ENCODE assay signal across 1 cellular context in the genomic region with DNA sequence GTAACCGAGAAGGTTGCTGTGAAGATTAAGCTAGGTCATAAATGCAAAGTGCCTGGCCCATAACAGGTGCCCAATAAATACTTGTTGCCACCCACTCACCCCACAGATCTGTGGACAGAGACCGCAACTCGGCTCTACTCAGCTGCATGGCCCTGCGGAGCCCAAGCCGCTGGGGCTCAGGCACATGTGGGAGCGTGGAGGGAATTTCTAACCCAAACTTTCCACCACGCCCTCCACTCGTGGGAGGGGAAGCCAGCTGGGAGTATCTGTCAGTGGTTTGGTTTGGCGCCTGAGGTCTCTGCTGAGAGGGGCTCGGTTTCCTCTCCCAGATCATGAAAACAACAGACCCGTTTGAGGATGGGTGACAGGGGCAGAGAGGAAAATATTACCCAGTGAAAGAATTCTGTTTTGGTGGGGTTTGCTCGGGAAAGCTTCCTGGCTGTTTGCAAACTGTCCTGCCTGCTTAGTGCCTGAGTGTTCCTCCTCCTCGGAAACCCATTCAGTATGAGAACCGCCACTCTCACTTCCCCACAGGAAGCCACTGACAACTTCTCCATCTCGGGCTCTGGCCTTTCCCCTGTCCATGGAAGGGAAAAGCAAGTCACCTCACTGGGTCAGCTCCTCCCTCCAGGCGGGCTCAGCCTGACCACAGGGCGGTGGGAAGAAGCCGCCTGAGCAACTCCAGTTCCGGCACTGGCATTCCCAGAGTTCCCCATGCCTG.
TF ChIP-seq lines count a peak whose summit lies in the region.

No MANE protein-coding gene starts in this region.

TF ChIP-seq in GM12878, 131 proteins besides CTCF, POLR2A, EP300 and RAD21 (continued from another document and continues in another):
- TF ChIP-seq, protein P1, sequence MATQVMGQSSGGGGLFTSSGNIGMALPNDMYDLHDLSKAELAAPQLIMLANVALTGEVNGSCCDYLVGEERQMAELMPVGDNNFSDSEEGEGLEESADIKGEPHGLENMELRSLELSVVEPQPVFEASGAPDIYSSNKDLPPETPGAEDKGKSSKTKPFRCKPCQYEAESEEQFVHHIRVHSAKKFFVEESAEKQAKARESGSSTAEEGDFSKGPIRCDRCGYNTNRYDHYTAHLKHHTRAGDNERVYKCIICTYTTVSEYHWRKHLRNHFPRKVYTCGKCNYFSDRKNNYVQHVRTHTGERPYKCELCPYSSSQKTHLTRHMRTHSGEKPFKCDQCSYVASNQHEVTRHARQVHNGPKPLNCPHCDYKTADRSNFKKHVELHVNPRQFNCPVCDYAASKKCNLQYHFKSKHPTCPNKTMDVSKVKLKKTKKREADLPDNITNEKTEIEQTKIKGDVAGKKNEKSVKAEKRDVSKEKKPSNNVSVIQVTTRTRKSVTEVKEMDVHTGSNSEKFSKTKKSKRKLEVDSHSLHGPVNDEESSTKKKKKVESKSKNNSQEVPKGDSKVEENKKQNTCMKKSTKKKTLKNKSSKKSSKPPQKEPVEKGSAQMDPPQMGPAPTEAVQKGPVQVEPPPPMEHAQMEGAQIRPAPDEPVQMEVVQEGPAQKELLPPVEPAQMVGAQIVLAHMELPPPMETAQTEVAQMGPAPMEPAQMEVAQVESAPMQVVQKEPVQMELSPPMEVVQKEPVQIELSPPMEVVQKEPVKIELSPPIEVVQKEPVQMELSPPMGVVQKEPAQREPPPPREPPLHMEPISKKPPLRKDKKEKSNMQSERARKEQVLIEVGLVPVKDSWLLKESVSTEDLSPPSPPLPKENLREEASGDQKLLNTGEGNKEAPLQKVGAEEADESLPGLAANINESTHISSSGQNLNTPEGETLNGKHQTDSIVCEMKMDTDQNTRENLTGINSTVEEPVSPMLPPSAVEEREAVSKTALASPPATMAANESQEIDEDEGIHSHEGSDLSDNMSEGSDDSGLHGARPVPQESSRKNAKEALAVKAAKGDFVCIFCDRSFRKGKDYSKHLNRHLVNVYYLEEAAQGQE (IDR thresholded peaks at IDR 0.05; ENCODE audit: low read depth, low read length) = no peak
- TF ChIP-seq NRF1 (conservative IDR thresholded peaks at IDR 0.05; ENCODE audit: low read depth, low read length) (no peak), TARDBP (IDR thresholded peaks at IDR 0.05; ENCODE audit: borderline replicate concordance) (no peak), ZBED1 (IDR thresholded peaks at IDR 0.05; ENCODE audit: borderline replicate concordance) (0 out of 2 replicates have a peak, but pooled peaks have one; percentile 71), YBX1 (IDR thresholded peaks at IDR 0.05) (no peak), CHD4 (IDR thresholded peaks at IDR 0.05) (no peak), RCOR1 (conservative IDR thresholded peaks at IDR 0.05; ENCODE audit: low read depth, low read length) (0 out of 2 replicates have a peak, but pooled peaks have one; percentile 54), MYC (IDR thresholded peaks at IDR 0.05; ENCODE audit: insufficient read depth, insufficient read length, insufficient replicate concordance, low read length, severe bottlenecking) (no peak), MTA2 (IDR thresholded peaks at IDR 0.05; ENCODE audit: low read depth) (peak; percentile 73), PML (IDR thresholded peaks at IDR 0.05; ENCODE audit: low read length) (no peak), ZNF274 (IDR thresholded peaks at IDR 0.05; ENCODE audit: insufficient read depth, insufficient read length) (no peak), GATAD2B (conservative IDR thresholded peaks at IDR 0.05; ENCODE audit: low read depth) (peak; percentile 84), SMARCA5 (IDR thresholded peaks at IDR 0.05) (no peak), SMC3 (IDR thresholded peaks at IDR 0.05; ENCODE audit: borderline replicate concordance, low read length) (no peak; the same call in 1 of the 2 replicates), DPF2 (IDR thresholded peaks at IDR 0.05) (peak; percentile 79), CEBPB (IDR thresholded peaks at IDR 0.05; ENCODE audit: borderline replicate concordance in 1 of 2, low read depth in 2 of 2, low read length in 2 of 2) (no peak; a peak in 1 of 4 replicates), FOS (IDR thresholded peaks at IDR 0.05; ENCODE audit: borderline replicate concordance, extremely low read depth, insufficient read length) (no peak), ZNF207 (IDR thresholded peaks at IDR 0.05; ENCODE audit: borderline replicate concordance) (no peak), BACH1 (IDR thresholded peaks at IDR 0.05; ENCODE audit: borderline replicate concordance) (peak; percentile 54; the same call in 1 of the 2 replicates), SMAD1 (IDR thresholded peaks at IDR 0.05; ENCODE audit: low read depth, partially characterized antibody) (no peak), TBL1XR1 (IDR thresholded peaks at IDR 0.05; ENCODE audit: low read depth, low read length) (peak; percentile 93), HDGF (IDR thresholded peaks at IDR 0.05) (no peak), SUZ12 (IDR thresholded peaks at IDR 0.05; ENCODE audit: unreplicated experiment) (no peak), STAT3 (IDR thresholded peaks at IDR 0.05; ENCODE audit: low read depth, low read length) (no peak), SP1 (IDR thresholded peaks at IDR 0.05; ENCODE audit: low read depth, low read length) (no peak), POLR2AphosphoS2 (IDR thresholded peaks at IDR 0.05; ENCODE audit: low read depth, low read length) (no peak), SPI1 (IDR thresholded peaks at IDR 0.05; ENCODE audit: borderline replicate concordance, insufficient read depth, low read depth, low read length) (peak; percentile 93)
- TF ChIP-seq, protein P2, sequence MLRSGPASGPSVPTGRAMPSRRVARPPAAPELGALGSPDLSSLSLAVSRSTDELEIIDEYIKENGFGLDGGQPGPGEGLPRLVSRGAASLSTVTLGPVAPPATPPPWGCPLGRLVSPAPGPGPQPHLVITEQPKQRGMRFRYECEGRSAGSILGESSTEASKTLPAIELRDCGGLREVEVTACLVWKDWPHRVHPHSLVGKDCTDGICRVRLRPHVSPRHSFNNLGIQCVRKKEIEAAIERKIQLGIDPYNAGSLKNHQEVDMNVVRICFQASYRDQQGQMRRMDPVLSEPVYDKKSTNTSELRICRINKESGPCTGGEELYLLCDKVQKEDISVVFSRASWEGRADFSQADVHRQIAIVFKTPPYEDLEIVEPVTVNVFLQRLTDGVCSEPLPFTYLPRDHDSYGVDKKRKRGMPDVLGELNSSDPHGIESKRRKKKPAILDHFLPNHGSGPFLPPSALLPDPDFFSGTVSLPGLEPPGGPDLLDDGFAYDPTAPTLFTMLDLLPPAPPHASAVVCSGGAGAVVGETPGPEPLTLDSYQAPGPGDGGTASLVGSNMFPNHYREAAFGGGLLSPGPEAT (IDR thresholded peaks at IDR 0.05; ENCODE audit: low read depth) = peak; percentile 88
- TF ChIP-seq, protein P3, sequence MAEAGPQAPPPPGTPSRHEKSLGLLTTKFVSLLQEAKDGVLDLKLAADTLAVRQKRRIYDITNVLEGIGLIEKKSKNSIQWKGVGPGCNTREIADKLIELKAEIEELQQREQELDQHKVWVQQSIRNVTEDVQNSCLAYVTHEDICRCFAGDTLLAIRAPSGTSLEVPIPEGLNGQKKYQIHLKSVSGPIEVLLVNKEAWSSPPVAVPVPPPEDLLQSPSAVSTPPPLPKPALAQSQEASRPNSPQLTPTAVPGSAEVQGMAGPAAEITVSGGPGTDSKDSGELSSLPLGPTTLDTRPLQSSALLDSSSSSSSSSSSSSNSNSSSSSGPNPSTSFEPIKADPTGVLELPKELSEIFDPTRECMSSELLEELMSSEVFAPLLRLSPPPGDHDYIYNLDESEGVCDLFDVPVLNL (IDR thresholded peaks at IDR 0.05; ENCODE audit: low read depth, low read length) = no peak
- TF ChIP-seq, protein P4, sequence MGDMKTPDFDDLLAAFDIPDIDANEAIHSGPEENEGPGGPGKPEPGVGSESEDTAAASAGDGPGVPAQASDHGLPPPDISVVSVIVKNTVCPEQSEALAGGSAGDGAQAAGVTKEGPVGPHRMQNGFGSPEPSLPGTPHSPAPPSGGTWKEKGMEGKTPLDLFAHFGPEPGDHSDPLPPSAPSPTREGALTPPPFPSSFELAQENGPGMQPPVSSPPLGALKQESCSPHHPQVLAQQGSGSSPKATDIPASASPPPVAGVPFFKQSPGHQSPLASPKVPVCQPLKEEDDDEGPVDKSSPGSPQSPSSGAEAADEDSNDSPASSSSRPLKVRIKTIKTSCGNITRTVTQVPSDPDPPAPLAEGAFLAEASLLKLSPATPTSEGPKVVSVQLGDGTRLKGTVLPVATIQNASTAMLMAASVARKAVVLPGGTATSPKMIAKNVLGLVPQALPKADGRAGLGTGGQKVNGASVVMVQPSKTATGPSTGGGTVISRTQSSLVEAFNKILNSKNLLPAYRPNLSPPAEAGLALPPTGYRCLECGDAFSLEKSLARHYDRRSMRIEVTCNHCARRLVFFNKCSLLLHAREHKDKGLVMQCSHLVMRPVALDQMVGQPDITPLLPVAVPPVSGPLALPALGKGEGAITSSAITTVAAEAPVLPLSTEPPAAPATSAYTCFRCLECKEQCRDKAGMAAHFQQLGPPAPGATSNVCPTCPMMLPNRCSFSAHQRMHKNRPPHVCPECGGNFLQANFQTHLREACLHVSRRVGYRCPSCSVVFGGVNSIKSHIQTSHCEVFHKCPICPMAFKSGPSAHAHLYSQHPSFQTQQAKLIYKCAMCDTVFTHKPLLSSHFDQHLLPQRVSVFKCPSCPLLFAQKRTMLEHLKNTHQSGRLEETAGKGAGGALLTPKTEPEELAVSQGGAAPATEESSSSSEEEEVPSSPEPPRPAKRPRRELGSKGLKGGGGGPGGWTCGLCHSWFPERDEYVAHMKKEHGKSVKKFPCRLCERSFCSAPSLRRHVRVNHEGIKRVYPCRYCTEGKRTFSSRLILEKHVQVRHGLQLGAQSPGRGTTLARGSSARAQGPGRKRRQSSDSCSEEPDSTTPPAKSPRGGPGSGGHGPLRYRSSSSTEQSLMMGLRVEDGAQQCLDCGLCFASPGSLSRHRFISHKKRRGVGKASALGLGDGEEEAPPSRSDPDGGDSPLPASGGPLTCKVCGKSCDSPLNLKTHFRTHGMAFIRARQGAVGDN (IDR thresholded peaks at IDR 0.05) = no peak; the same call in 1 of the 2 replicates
- TF ChIP-seq, protein P5, sequence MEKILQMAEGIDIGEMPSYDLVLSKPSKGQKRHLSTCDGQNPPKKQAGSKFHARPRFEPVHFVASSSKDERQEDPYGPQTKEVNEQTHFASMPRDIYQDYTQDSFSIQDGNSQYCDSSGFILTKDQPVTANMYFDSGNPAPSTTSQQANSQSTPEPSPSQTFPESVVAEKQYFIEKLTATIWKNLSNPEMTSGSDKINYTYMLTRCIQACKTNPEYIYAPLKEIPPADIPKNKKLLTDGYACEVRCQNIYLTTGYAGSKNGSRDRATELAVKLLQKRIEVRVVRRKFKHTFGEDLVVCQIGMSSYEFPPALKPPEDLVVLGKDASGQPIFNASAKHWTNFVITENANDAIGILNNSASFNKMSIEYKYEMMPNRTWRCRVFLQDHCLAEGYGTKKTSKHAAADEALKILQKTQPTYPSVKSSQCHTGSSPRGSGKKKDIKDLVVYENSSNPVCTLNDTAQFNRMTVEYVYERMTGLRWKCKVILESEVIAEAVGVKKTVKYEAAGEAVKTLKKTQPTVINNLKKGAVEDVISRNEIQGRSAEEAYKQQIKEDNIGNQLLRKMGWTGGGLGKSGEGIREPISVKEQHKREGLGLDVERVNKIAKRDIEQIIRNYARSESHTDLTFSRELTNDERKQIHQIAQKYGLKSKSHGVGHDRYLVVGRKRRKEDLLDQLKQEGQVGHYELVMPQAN (conservative IDR thresholded peaks at IDR 0.05) = peak; percentile 95
- TF ChIP-seq, protein P6, sequence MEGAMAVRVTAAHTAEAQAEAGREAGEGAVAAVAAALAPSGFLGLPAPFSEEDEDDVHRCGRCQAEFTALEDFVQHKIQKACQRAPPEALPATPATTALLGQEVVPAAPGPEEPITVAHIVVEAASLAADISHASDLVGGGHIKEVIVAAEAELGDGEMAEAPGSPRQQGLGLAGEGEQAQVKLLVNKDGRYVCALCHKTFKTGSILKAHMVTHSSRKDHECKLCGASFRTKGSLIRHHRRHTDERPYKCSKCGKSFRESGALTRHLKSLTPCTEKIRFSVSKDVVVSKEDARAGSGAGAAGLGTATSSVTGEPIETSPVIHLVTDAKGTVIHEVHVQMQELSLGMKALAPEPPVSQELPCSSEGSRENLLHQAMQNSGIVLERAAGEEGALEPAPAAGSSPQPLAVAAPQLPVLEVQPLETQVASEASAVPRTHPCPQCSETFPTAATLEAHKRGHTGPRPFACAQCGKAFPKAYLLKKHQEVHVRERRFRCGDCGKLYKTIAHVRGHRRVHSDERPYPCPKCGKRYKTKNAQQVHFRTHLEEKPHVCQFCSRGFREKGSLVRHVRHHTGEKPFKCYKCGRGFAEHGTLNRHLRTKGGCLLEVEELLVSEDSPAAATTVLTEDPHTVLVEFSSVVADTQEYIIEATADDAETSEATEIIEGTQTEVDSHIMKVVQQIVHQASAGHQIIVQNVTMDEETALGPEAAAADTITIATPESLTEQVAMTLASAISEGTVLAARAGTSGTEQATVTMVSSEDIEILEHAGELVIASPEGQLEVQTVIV (IDR thresholded peaks at IDR 0.05; ENCODE audit: borderline replicate concordance, partially characterized antibody) = no peak
- TF ChIP-seq, protein P7, sequence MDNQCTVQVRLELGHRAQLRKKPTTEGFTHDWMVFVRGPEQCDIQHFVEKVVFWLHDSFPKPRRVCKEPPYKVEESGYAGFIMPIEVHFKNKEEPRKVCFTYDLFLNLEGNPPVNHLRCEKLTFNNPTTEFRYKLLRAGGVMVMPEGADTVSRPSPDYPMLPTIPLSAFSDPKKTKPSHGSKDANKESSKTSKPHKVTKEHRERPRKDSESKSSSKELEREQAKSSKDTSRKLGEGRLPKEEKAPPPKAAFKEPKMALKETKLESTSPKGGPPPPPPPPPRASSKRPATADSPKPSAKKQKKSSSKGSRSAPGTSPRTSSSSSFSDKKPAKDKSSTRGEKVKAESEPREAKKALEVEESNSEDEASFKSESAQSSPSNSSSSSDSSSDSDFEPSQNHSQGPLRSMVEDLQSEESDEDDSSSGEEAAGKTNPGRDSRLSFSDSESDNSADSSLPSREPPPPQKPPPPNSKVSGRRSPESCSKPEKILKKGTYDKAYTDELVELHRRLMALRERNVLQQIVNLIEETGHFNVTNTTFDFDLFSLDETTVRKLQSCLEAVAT (IDR thresholded peaks at IDR 0.05) = peak; percentile 73; the same call in 1 of the 2 replicates
- TF ChIP-seq, protein P8, sequence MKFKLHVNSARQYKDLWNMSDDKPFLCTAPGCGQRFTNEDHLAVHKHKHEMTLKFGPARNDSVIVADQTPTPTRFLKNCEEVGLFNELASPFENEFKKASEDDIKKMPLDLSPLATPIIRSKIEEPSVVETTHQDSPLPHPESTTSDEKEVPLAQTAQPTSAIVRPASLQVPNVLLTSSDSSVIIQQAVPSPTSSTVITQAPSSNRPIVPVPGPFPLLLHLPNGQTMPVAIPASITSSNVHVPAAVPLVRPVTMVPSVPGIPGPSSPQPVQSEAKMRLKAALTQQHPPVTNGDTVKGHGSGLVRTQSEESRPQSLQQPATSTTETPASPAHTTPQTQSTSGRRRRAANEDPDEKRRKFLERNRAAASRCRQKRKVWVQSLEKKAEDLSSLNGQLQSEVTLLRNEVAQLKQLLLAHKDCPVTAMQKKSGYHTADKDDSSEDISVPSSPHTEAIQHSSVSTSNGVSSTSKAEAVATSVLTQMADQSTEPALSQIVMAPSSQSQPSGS (IDR thresholded peaks at IDR 0.05; ENCODE audit: low read length) = peak; percentile 77
